2 cellular contexts compared by ENCODE assay signal in genomic region chr7:103644319-103644718, GRCh38.
TF ChIP-seq lines count a peak whose summit lies in the region.

No MANE protein-coding gene starts in this region.

TF ChIP-seq in HepG2, 621 proteins besides CTCF, POLR2A, EP300 and RAD21 (continued from another document):
- TF ChIP-seq ZBTB39 (CRISPR knock-in tag; IDR thresholded peaks at IDR 0.05) (no peak), RNF219 (CRISPR knock-in tag; IDR thresholded peaks at IDR 0.05) (no peak)

TF ChIP-seq in K562, 482 proteins besides CTCF, POLR2A, EP300 and RAD21 (continued from another document):
- TF ChIP-seq ZBTB33 (CRISPR knock-in tag; IDR thresholded peaks at IDR 0.05) (no peak), TRIM28 (IDR thresholded peaks at IDR 0.05) (peak; percentile 61; the same call in 1 of the 2 replicates)
